10 cellular contexts compared by ENCODE assay signal in the genomic region with DNA sequence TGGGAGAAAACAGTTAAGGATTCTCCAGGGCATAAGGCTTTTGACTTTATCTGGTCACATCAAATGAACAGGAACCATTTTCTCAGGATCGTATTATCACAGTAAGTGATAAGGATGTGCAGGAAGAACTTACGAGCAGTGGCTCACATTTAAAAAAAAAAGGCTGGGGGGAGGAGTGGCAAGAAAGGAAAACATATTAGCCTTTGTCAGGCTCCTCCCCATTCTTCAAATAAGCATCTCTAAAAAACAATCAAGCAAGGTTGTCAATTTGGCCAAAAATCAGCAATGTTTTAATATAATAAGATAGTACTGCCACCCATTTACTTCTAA.
DNase-seq lines count a peak whose midpoint lies in the region; ATAC-seq and TF ChIP-seq lines count a peak whose summit lies in the region.
"Had no signal": no experiment of that assay in that cellular context is flagged by ENCODE, and none has a peak within 500 bp of the region (broad histone marks: within the 10 kb centered on the region; RNA-seq: fewer than 3 reads in every experiment).

No MANE protein-coding gene starts in this region.

- peak overlapping the region; percentile 61 to 68 for H3K9ac ChIP-seq in stomach smooth muscle (ENCODE audit: low read length in 2 of 2)

- intact Hi-C loops in activated CD4-positive, alpha-beta T cell treated with anti-CD3 and anti-CD28 coated beads for 36 hours (cut with DNase I, micrococcal nuclease): loop anchor here in 1 of 2 experiments (5.0 to 10.0 kb wide), 4 partner anchors 164 to 1088 kb away; partner anchors contain the start of genes CCNH and TMEM161B

- H3K27me3 Mint-ChIP-seq in activated CD4-positive, alpha-beta T cell treated with anti-CD3 and anti-CD28 coated beads for 36 hours: peaks cover 4% of the 10 kb centered on the region

- no peak for TF ChIP-seq CTCF in fibroblast of mammary gland (conservative IDR thresholded peaks at IDR 0.05; ENCODE audit: control insufficient read depth, insufficient read depth, low read depth, low read length)

- no peaks in the 10 kb centered on the region for H3K27me3 ChIP-seq in stomach smooth muscle (ENCODE audit: control insufficient read depth in 1 of 2, insufficient read depth in 2 of 2, low read length in 2 of 2)

- H3K4me3 ChIP-seq in fibroblast of mammary gland (ENCODE audit: control insufficient read depth, low read depth, low read length) (peak overlapping the region; percentile 42), stomach smooth muscle (ENCODE audit: low read length in 2 of 2) (peak overlapping the region; percentile 56 to 78)

- H3K4me3 Mint-ChIP-seq in activated CD4-positive, alpha-beta T cell treated with anti-CD3 and anti-CD28 coated beads for 36 hours: peak overlapping the region; percentile 76

- CTCF ChIA-PET in activated CD4-positive, alpha-beta T cell treated with anti-CD3 and anti-CD28 coated beads for 36 hours (lab: Charles Lee): interaction anchor here (1.3 to 1.7 kb wide), 2 partner anchors 9 to 17 kb away, joined by 3 to 4 read pairs; no protein-coding TSS in a partner anchor

- POLR2A ChIA-PET in activated CD4-positive, alpha-beta T cell treated with anti-CD3 and anti-CD28 coated beads for 36 hours (lab: Charles Lee): no interaction called here

- H3K4me1 ChIP-seq in stomach smooth muscle (ENCODE audit: control insufficient read depth, insufficient read depth, low read length): no peaks in the 10 kb centered on the region

- H3K36me3 ChIP-seq in stomach smooth muscle (ENCODE audit: control insufficient read depth in 2 of 2, insufficient read depth in 2 of 2, low read length in 2 of 2): no peaks in the 10 kb centered on the region

- H3K9me3 Mint-ChIP-seq in activated CD4-positive, alpha-beta T cell treated with anti-CD3 and anti-CD28 coated beads for 36 hours (ENCODE audit: low read depth): no peaks in the 10 kb centered on the region

- peak overlapping the region; percentile 87 for H3K27ac Mint-ChIP-seq in activated CD4-positive, alpha-beta T cell treated with anti-CD3 and anti-CD28 coated beads for 36 hours

- ATAC-seq in activated CD4-positive, alpha-beta T cell treated with anti-CD3 and anti-CD28 coated beads for 36 hours: no peak
- ATAC-seq in SK-N-SH treated with all-trans-retinoic acid at 6 μM for 48 hours: peak; percentile 33

- DNase-seq in activated CD4-positive, alpha-beta T cell treated with anti-CD3 and anti-CD28 coated beads for 36 hours: no peak
- DNase-seq in activated CD4-positive, alpha-beta T cell treated with anti-CD3 and anti-CD28 coated beads, Interleukin-2, amount 50 U/mL, for 48 hours: no peak
- no peak for DNase-seq in fibroblast of mammary gland (ENCODE audit: low read depth)
- no peak for DNase-seq in stimulated activated CD4-positive, alpha-beta T cell treated with anti-CD3 and anti-CD28 coated beads, Interleukin-15, amount 100 ng/mL, for 24 hours
- no peak for DNase-seq in mesenteric fat pad (ENCODE audit: low spot score)
- DNase-seq in NCI-H1092 treated with DMSO at 0.1 percent for 48 hours (lab: John Stamatoyannopoulos, UW): no peak
- DNase-seq: 8988T, H7 had no signal

- H3K4me1 Mint-ChIP-seq in activated CD4-positive, alpha-beta T cell treated with anti-CD3 and anti-CD28 coated beads for 36 hours: peaks cover 10% of the 10 kb centered on the region

- no peaks in the 10 kb centered on the region for H3K36me3 Mint-ChIP-seq in activated CD4-positive, alpha-beta T cell treated with anti-CD3 and anti-CD28 coated beads for 36 hours (ENCODE audit: low read depth)

- H3K9me3 ChIP-seq in stomach smooth muscle (ENCODE audit: control insufficient read depth in 2 of 2, low read length in 2 of 2): no peaks in the 10 kb centered on the region

- no peak overlapping the region for H3K27ac ChIP-seq in stomach smooth muscle (ENCODE audit: low read length)

TF ChIP-seq in SK-N-SH treated with all-trans-retinoic acid at 6 μM for 48 hours, 23 proteins besides CTCF, POLR2A, EP300 and RAD21:
- no peak for TF ChIP-seq GLIS3 (CRISPR knock-in tag; IDR thresholded peaks at IDR 0.05)
- no peak for TF ChIP-seq ESRRG (CRISPR knock-in tag; IDR thresholded peaks at IDR 0.05)
- no peak for TF ChIP-seq SNAI2 (CRISPR knock-in tag; IDR thresholded peaks at IDR 0.05)
- TF ChIP-seq ZFP30 (CRISPR knock-in tag; IDR thresholded peaks at IDR 0.05): no peak
- TF ChIP-seq TCF4 (CRISPR knock-in tag; IDR thresholded peaks at IDR 0.05; ENCODE audit: borderline replicate concordance): no peak
- TF ChIP-seq, protein P1, sequence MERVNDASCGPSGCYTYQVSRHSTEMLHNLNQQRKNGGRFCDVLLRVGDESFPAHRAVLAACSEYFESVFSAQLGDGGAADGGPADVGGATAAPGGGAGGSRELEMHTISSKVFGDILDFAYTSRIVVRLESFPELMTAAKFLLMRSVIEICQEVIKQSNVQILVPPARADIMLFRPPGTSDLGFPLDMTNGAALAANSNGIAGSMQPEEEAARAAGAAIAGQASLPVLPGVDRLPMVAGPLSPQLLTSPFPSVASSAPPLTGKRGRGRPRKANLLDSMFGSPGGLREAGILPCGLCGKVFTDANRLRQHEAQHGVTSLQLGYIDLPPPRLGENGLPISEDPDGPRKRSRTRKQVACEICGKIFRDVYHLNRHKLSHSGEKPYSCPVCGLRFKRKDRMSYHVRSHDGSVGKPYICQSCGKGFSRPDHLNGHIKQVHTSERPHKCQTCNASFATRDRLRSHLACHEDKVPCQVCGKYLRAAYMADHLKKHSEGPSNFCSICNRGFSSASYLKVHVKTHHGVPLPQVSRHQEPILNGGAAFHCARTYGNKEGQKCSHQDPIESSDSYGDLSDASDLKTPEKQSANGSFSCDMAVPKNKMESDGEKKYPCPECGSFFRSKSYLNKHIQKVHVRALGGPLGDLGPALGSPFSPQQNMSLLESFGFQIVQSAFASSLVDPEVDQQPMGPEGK (CRISPR knock-in tag; IDR thresholded peaks at IDR 0.05; ENCODE audit: borderline replicate concordance): no peak
- no peak for TF ChIP-seq ZFP3 (CRISPR knock-in tag; IDR thresholded peaks at IDR 0.05)
- TF ChIP-seq ZC3H10 (CRISPR knock-in tag; IDR thresholded peaks at IDR 0.05): no peak
- no peak for TF ChIP-seq OSR1 (CRISPR knock-in tag; IDR thresholded peaks at IDR 0.05)
- no peak for TF ChIP-seq TSHZ2 (CRISPR knock-in tag; IDR thresholded peaks at IDR 0.05)
- no peak for TF ChIP-seq BACH2 (CRISPR knock-in tag; IDR thresholded peaks at IDR 0.05; ENCODE audit: borderline replicate concordance)
- no peak for TF ChIP-seq ARNTL (CRISPR knock-in tag; IDR thresholded peaks at IDR 0.05; ENCODE audit: borderline replicate concordance, low read depth)
- TF ChIP-seq PPARA (CRISPR knock-in tag; IDR thresholded peaks at IDR 0.05; ENCODE audit: borderline replicate concordance): no peak
- TF ChIP-seq ZNF70 (CRISPR knock-in tag; IDR thresholded peaks at IDR 0.05): no peak
- no peak for TF ChIP-seq RARB (CRISPR knock-in tag; IDR thresholded peaks at IDR 0.05)
